13 cellular contexts compared by ENCODE assay signal in the genomic region with DNA sequence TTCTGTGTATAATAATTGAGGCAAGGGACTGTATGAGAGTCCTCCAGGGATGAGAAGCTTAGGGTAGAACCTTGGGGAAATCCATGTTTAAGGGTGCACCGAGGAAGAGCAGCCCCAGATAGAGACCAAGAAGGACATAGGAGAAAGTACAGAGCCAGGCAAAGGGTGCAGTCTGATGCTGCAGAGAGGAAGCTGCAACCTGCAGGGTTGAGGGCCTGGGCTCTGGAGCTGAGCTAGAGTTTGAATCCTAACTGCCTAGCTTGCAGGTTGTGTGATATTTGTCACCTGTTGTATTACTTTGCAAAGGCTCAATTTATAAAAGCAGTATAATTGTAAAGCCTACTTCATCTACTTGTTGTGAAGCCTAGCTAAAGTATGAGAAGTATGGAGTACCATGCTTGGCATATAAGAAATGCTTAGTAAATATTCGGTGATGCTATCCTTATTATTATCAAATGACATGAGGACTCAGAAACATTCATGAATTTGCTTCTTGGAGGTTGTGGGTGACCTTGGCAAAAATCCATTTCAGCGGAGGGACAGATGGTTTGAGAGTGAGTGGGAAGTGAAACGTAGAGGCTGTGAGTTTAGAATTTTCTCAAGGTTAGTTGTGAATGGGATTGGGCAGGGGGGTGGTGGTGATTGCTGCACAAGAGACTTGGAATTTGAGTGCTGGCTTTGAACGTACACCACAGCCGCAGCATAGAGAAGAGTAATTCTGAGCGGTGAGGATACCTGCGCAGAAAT. TPM values are rescaled to one million over a fixed set of nuclear protein-coding genes. Genes with fewer than 3 reads are reported as not detected.
A peak's percentile ranks its signal among the peaks of the same experiment; 100 is the strongest.
DNase-seq lines count a peak whose midpoint lies in the region; ATAC-seq, FAIRE-seq and TF ChIP-seq lines count a peak whose summit lies in the region.
"Had no signal": no experiment of that assay in that cellular context is flagged by ENCODE, and none has a peak within 500 bp of the region (broad histone marks: within the 10 kb centered on the region; RNA-seq: fewer than 3 reads in every experiment).

No MANE protein-coding gene starts in this region.

- H3K4me3 ChIP-seq in BLaER1 treated with 17β-estradiol and CSF1 and Interleukin-3, amounts not matched to agents 10 nM and 100 nM: no peak overlapping the region
- no peak overlapping the region for H3K4me3 ChIP-seq in PC-3 (ENCODE audit: low read length)
- H3K4me3 ChIP-seq in Karpas-422 (ENCODE audit: low read length): no peak overlapping the region
- H3K4me3 ChIP-seq: coronary artery, prostate gland had no signal

- H3K27me3 Mint-ChIP-seq in activated B cell treated with CpG ODN at 0.5 μM for 24 hours: no peaks in the 10 kb centered on the region

- H3K36me3 ChIP-seq in BLaER1 treated with 17β-estradiol and CSF1 and Interleukin-3, amounts not matched to agents 10 nM and 100 nM: peaks cover 3 to 20% (median 11%) of the 10 kb centered on the region in 11 experiments; a peak in 13 of 22 replicates
- no peaks in the 10 kb centered on the region for H3K36me3 ChIP-seq in PC-3 (ENCODE audit: low read depth, low read length)
- H3K36me3 ChIP-seq in Karpas-422 (ENCODE audit: insufficient read depth, low read length): no peaks in the 10 kb centered on the region
- H3K36me3 ChIP-seq: prostate gland had no signal

- no TSS peak for BruUV-seq in PC-3 (replicated peaks; lab: Mats Ljungman, UMichigan)

- H3K27me3 ChIP-seq in BLaER1 treated with 17β-estradiol and CSF1 and Interleukin-3, amounts not matched to agents 10 nM and 100 nM: no peaks in the 10 kb centered on the region
- H3K27me3 ChIP-seq in PC-3 (ENCODE audit: low read length) (no peaks in the 10 kb centered on the region), Karpas-422 (ENCODE audit: low read length) (no peaks in the 10 kb centered on the region)

- H3K4me1 ChIP-seq in BLaER1 treated with 17β-estradiol and CSF1 and Interleukin-3, amounts not matched to agents 10 nM and 100 nM: peaks cover 0 to 41% (median 7%) of the 10 kb centered on the region in 10 experiments; a peak in 12 of 20 replicates
- H3K4me1 ChIP-seq in PC-3 (ENCODE audit: insufficient read depth, low read length) (no peaks in the 10 kb centered on the region), Karpas-422 (ENCODE audit: low read length) (no peaks in the 10 kb centered on the region)

- H3K4me3 Mint-ChIP-seq in activated B cell treated with CpG ODN at 0.5 μM for 24 hours: no peak overlapping the region

- H3K79me2 ChIP-seq in PC-3 (ENCODE audit: low read length): no peaks in the 10 kb centered on the region
- H3K79me2 ChIP-seq in Karpas-422 (ENCODE audit: low read length): no peaks in the 10 kb centered on the region

- no peak overlapping the region for H2AFZ ChIP-seq in PC-3 (ENCODE audit: low read length)
- H2AFZ ChIP-seq in Karpas-422 (ENCODE audit: low read length): no peak overlapping the region

- intact Hi-C loops in activated B cell treated with CpG ODN at 0.5 μM for 24 hours (cut with micrococcal nuclease) (loop anchor here (1.0 kb wide), 1 partner anchor 8 kb away; no protein-coding TSS in a partner anchor), PC-3 (cut with micrococcal nuclease) (no loop called here)

- H3K4me1 Mint-ChIP-seq in activated B cell treated with CpG ODN at 0.5 μM for 24 hours: peaks cover 80% of the 10 kb centered on the region

- peak overlapping the region; percentile 0 for H3K27ac Mint-ChIP-seq in activated B cell treated with CpG ODN at 0.5 μM for 24 hours

- H3K9me3 ChIP-seq in BLaER1 treated with 17β-estradiol and CSF1 and Interleukin-3, amounts not matched to agents 10 nM and 100 nM (replicated peaks in 1 of 11): peaks cover 20 to 39% (median 26%) of the 10 kb centered on the region in 11 experiments; a peak in 21 of 22 replicates
- H3K9me3 ChIP-seq in PC-3 (ENCODE audit: low read length) (no peaks in the 10 kb centered on the region), Karpas-422 (ENCODE audit: low read length) (no peaks in the 10 kb centered on the region)
- H3K9me3 ChIP-seq: prostate gland had no signal

- H3K4me2 ChIP-seq in BLaER1 treated with 17β-estradiol and CSF1 and Interleukin-3, amounts not matched to agents 10 nM and 100 nM: peak overlapping the region in 6 of 11 experiments; percentile 18 to 65 (median 26); a peak in 11 of 22 replicates
- H3K4me2 ChIP-seq in PC-3 (ENCODE audit: low read length): no peak overlapping the region
- no peak overlapping the region for H3K4me2 ChIP-seq in Karpas-422 (ENCODE audit: low read depth, low read length, poor library complexity, severe bottlenecking)

- no peaks in the 10 kb centered on the region for H3F3A ChIP-seq in PC-3 (ENCODE audit: low read length, unreplicated experiment)

- H3K9me3 Mint-ChIP-seq in activated B cell treated with CpG ODN at 0.5 μM for 24 hours: no peaks in the 10 kb centered on the region

- peaks cover 4 to 73% (median 18%) of the 10 kb centered on the region in 11 experiments; a peak in 16 of 22 replicates for H4K20me1 ChIP-seq in BLaER1 treated with 17β-estradiol and CSF1 and Interleukin-3, amounts not matched to agents 10 nM and 100 nM
- H4K20me1 ChIP-seq in PC-3 (ENCODE audit: low read length) (no peaks in the 10 kb centered on the region), Karpas-422 (ENCODE audit: insufficient read depth, low read depth, low read length) (no peaks in the 10 kb centered on the region)

- ATAC-seq in GM19324 (IDR thresholded peaks at IDR 0.05; ENCODE audit: low FRiP score, unreplicated experiment) (peak; percentile 46), HG03025 (IDR thresholded peaks at IDR 0.05; ENCODE audit: low FRiP score, unreplicated experiment) (peak; percentile 48), activated B cell treated with CpG ODN at 0.5 μM for 24 hours (ENCODE audit: low read depth) (peak; percentile 10), PC-3 (no peak)

- no peak for DNase-seq in activated B cell treated with CpG ODN at 0.5 μM for 24 hours
- DNase-seq in PC-3: no peak
- no peak for DNase-seq in frontal cortex (ENCODE audit: low spot score in 2 of 2)
- no peak for DNase-seq in NCI-H187 treated with DMSO at 0.1 percent for 48 hours (lab: John Stamatoyannopoulos, UW)
- no peak for DNase-seq in Karpas-422
- DNase-seq: activated effector memory CD4-positive, alpha-beta T cell treated with Interleukin-2 at 50 U/mL for 16 hours; AML-193; NCI-H1417 had no signal

- no peak overlapping the region for H3K9ac ChIP-seq in BLaER1 treated with 17β-estradiol and CSF1 and Interleukin-3, amounts not matched to agents 10 nM and 100 nM
- H3K9ac ChIP-seq in PC-3 (ENCODE audit: low read length): no peak overlapping the region
- no peak overlapping the region for H3K9ac ChIP-seq in Karpas-422 (ENCODE audit: low read length)

- peaks cover 23% of the 10 kb centered on the region for H3K36me3 Mint-ChIP-seq in activated B cell treated with CpG ODN at 0.5 μM for 24 hours (ENCODE audit: low read depth)

- CTCF ChIA-PET in activated B cell treated with CpG ODN at 0.5 μM for 24 hours (lab: Charles Lee): interaction anchor here (0.7 to 1.0 kb wide), 5 partner anchors 28 to 327 kb away, joined by 3 to 4 read pairs (median 3); no protein-coding TSS in a partner anchor
- CTCF ChIA-PET in PC-3 (lab: Charles Lee): no interaction called here

- FAIRE-seq in frontal cortex (lab: Jason Lieb, UNC): no peak

- TF ChIP-seq CTCF in activated B cell treated with CpG ODN at 0.5 μM for 24 hours (IDR thresholded peaks at IDR 0.05) (no peak), PC-3 (conservative IDR thresholded peaks at IDR 0.05; ENCODE audit: low read depth, low read length) (no peak)

- no peaks in the 10 kb centered on the region for H3K9me2 ChIP-seq in PC-3 (replicated peaks; ENCODE audit: low read length)
- no peaks in the 10 kb centered on the region for H3K9me2 ChIP-seq in Karpas-422 (replicated peaks; ENCODE audit: insufficient read depth, low read length)

- POLR2A ChIA-PET in activated B cell treated with CpG ODN at 0.5 μM for 24 hours (lab: Charles Lee): interaction anchor here (1.5 kb wide), 1 partner anchor 44 kb away, joined by 9 read pairs; the partner anchor contains the start of gene PLCL2
- POLR2A ChIA-PET in PC-3 (lab: Charles Lee; ENCODE audit: unreplicated experiment): no interaction called here

- H3K27ac ChIP-seq in BLaER1 treated with 17β-estradiol and CSF1 and Interleukin-3, amounts not matched to agents 10 nM and 100 nM: no peak overlapping the region
- no peak overlapping the region for H3K27ac ChIP-seq in PC-3 (ENCODE audit: low read length)
- no peak overlapping the region for H3K27ac ChIP-seq in Karpas-422 (ENCODE audit: low read length)
- H3K27ac ChIP-seq: coronary artery, prostate gland had no signal

RNA-seq across cellular contexts. Expression of gene PLCL2, which starts 43.8 kb away (rescaled TPM):
- total RNA-seq in activated B cell treated with CpG ODN at 0.5 μM for 24 hours: 33.3 and 40.0 TPM in 2 replicates
- total RNA-seq in PC-3 (2014; rRNA removed): 9.8 and 10.5 TPM in 2 replicates
- 122 TPM for total RNA-seq in frontal cortex
- total RNA-seq in Karpas-422 (2014; rRNA removed; shearing (Covaris generic); ENCODE audit: low replicate concordance): 2.5 and 3.8 TPM in 2 replicates

Comparison
In these comparisons a context has a peak if more than half of its experiments do, and no peak if none do; other contexts are left out.
1. H3K4me2 ChIP-seq: peak in BLaER1 treated with 17β-estradiol and CSF1 and Interleukin-3, amounts not matched to agents 10 nM and 100 nM (6 of 11); none in PC-3 (single experiment) and Karpas-422 (single experiment).